31 cellular contexts compared by ENCODE assay signal in the genomic region with DNA sequence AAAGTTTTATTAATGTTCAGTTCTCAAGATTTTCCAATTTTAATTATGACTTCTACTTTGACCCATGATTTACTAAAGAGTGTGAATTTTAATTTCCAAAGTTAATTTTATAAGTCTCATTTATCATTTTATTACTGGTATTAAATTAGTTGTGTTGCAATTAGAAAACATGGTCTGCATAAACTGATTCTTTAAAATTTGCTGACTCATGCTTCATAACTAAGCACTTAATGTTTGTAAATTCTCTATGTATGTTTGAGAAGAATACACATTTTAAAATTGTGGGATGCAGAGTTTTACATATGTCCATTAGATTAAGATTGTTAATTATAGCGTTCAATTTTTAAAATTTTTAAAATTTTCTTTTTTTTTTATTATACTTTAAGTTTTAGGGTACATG.
"Had no signal": no experiment of that assay in that cellular context is flagged by ENCODE, and none has a peak within 500 bp of the region (broad histone marks: within the 10 kb centered on the region; RNA-seq: fewer than 3 reads in every experiment).

No MANE protein-coding gene starts in this region.

- FAIRE-seq: bronchial epithelial cell had no signal

- ATAC-seq: activated naive CD8-positive, alpha-beta T cell treated with anti-CD3 and anti-CD28 coated beads, Interleukin-2, amount 50 U/mL, for 24 hours; activated T-cell treated with anti-CD3 and anti-CD28 coated beads, Interleukin-2, amount 50 U/mL, for 4 hours had no signal

- H3K27ac ChIP-seq: PC-9, VCaP had no signal

- DNase-seq: activated B cell treated with CpG ODN at 0.5 μM for 24 hours; activated CD4-positive, alpha-beta memory T cell treated with anti-CD3 and anti-CD28 coated beads for 36 hours; activated CD4-positive, alpha-beta T cell treated with anti-CD3 and anti-CD28 coated beads for 4 hours; activated CD4-positive, alpha-beta T cell treated with anti-CD3 and anti-CD28 coated beads, Interleukin-2, amount 50 U/mL, for 1 hour; activated CD4-positive, CD25-positive, alpha-beta regulatory T cell treated with anti-CD3 and anti-CD28 coated beads, Interleukin-2, amount 50 U/mL, for 72 hours; activated CD8-positive, alpha-beta memory T cell treated with anti-CD3 and anti-CD28 coated beads, Interleukin-2, amount 50 U/mL, for 4 hours; activated gamma-delta T cell treated with Interleukin-2 at 50 U/mL for 16 hours; activated naive CD4-positive, alpha-beta T cell treated with anti-CD3 and anti-CD28 coated beads, Interleukin-2, amount 10 ng/mL, durations not matched to agents 7 days and 5 days; activated naive CD8-positive, alpha-beta T cell treated with anti-CD3 and anti-CD28 coated beads, Interleukin-2, amount 50 U/mL, for 24 hours; activated T-cell treated with anti-CD3 and anti-CD28 coated beads for 4 hours; activated T-cell treated with anti-CD3 and anti-CD28 coated beads, Interleukin-2, amount 50 U/mL, for 4 hours; anterior cingulate cortex; caudate nucleus; cerebellar nuclear complex; MM.1S; MV-4-11; NCI-H1092; NCI-H1436 treated with DMSO at 0.1 percent for 48 hours; NCI-H1694 treated with DMSO at 0.1 percent for 48 hours; NCI-H2029; NCI-H345; NCI-H524 treated with DMSO at 0.1 percent for 48 hours; NCI-H748 treated with DMSO at 0.1 percent for 48 hours; PC-9; Right ventricle myocardium superior; SW 1271; T-helper 1 cell; T-helper 2 cell; T-helper 9 cell had no signal

- H3K4me3 ChIP-seq: PC-9 had no signal

- H3K4me2 ChIP-seq: PC-9 had no signal

- H2AFZ ChIP-seq: PC-9 had no signal
